8 cellular contexts compared by ENCODE assay signal in genomic region chr10:19638173-19638872, GRCh38.
DNase-seq lines count a peak whose midpoint lies in the region; ATAC-seq, FAIRE-seq and TF ChIP-seq lines count a peak whose summit lies in the region.
"Had no signal": no experiment of that assay in that cellular context is flagged by ENCODE, and none has a peak within 500 bp of the region (broad histone marks: within the 10 kb centered on the region; RNA-seq: fewer than 3 reads in every experiment).

No MANE protein-coding gene starts in this region.

- H3K4me3 ChIP-seq in astrocyte (ENCODE audit: insufficient read depth, low read depth, low read length) (peak overlapping the region; percentile 37), liver (ENCODE audit: low read depth in 1 of 3, low read length in 3 of 3) (peak overlapping the region; percentile 41 to 55 (median 49)), upper lobe of left lung (peak overlapping the region in 3 of 4 donors; percentile 21 to 39 (median 25))
- H3K4me3 ChIP-seq: cardiac muscle cell had no signal

- no peaks in the 10 kb centered on the region for H3K27me3 Mint-ChIP-seq in astrocyte (ENCODE audit: low read depth, unreplicated experiment)

- H3K27me3 ChIP-seq in astrocyte (ENCODE audit: insufficient read depth, low read length): no peaks in the 10 kb centered on the region
- no peaks in the 10 kb centered on the region for H3K27me3 ChIP-seq in liver (ENCODE audit: control insufficient read depth in 4 of 4, insufficient read depth in 4 of 4, low read length in 3 of 4)
- no peaks in the 10 kb centered on the region for H3K27me3 ChIP-seq in upper lobe of left lung
- H3K27me3 ChIP-seq: cardiac muscle cell had no signal

- no peaks in the 10 kb centered on the region for H3K9me3 ChIP-seq in astrocyte (ENCODE audit: insufficient read depth, low read depth, low read length)
- H3K9me3 ChIP-seq in liver (ENCODE audit: control insufficient read depth in 4 of 4, low read length in 3 of 4): no peaks in the 10 kb centered on the region
- H3K9me3 ChIP-seq in upper lobe of left lung: no peaks in the 10 kb centered on the region

- no peak for TF ChIP-seq EP300 in upper lobe of left lung (IDR thresholded peaks at IDR 0.05)

- peak; percentile 75 to 84 for DNase-seq in Kasumi-1 (lab: John Stamatoyannopoulos, UW)
- peak; percentile 93 for DNase-seq in astrocyte (ENCODE audit: low read depth)
- DNase-seq in upper lobe of left lung: peak in 1 of 2 donors; percentile 27
- DNase-seq in GM12892 (ENCODE audit: insufficient read length): no peak
- no peak for DNase-seq in activated CD4-positive, alpha-beta T cell treated with anti-CD3 and anti-CD28 coated beads, Interleukin-2, amount 50 U/mL, for 1 hour
- no peak for DNase-seq in activated CD4-positive, CD25-positive, alpha-beta regulatory T cell treated with anti-CD3 and anti-CD28 coated beads, Interleukin-2, amount 50 U/mL, for 72 hours

- H3K36me3 Mint-ChIP-seq in astrocyte (ENCODE audit: low read depth, unreplicated experiment): no peaks in the 10 kb centered on the region

- no peaks in the 10 kb centered on the region for H4K20me1 ChIP-seq in astrocyte (ENCODE audit: insufficient read depth, low read length)

- no peaks in the 10 kb centered on the region for H3K9me3 Mint-ChIP-seq in astrocyte (ENCODE audit: unreplicated experiment)

- peak overlapping the region; percentile 43 for H2AFZ ChIP-seq in astrocyte (ENCODE audit: low read depth, low read length)

- TF ChIP-seq CTCF in astrocyte (IDR thresholded peaks at IDR 0.05; ENCODE audit: insufficient read depth, low read depth, low read length) (no peak), liver (IDR thresholded peaks at IDR 0.05; ENCODE audit: low read depth, low read length, missing input control) (no peak), upper lobe of left lung (IDR thresholded peaks at IDR 0.05) (no peak)

- no peak overlapping the region for H3K9ac ChIP-seq in astrocyte (ENCODE audit: low read length)
- peak overlapping the region in 1 of 2 donors; percentile 7 for H3K9ac ChIP-seq in liver (ENCODE audit: low read depth in 1 of 2, low read length in 2 of 2)

- H3K27ac ChIP-seq in astrocyte (ENCODE audit: low read depth, low read length) (peak overlapping the region; percentile 32), liver (ENCODE audit: low read depth in 1 of 2, low read length in 2 of 2) (peak overlapping the region; percentile 26 to 42), upper lobe of left lung (peak overlapping the region; percentile 50 to 69 (median 58))
- H3K27ac ChIP-seq: cardiac muscle cell had no signal

- ATAC-seq in upper lobe of left lung (ENCODE audit: low FRiP score in 2 of 2): peak; percentile 81 to 94

- TF ChIP-seq POLR2A in upper lobe of left lung (IDR thresholded peaks at IDR 0.05) (no peak), GM12892 (IDR thresholded peaks at IDR 0.05; ENCODE audit: low read depth, low read length) (no peak)

- H3K4me1 ChIP-seq in astrocyte (ENCODE audit: insufficient read depth, low read length): no peaks in the 10 kb centered on the region
- peaks cover 4 to 12% (median 6%) of the 10 kb centered on the region in 4 donors for H3K4me1 ChIP-seq in liver (ENCODE audit: control insufficient read depth in 4 of 4, insufficient read depth in 4 of 4, low read length in 3 of 4)
- H3K4me1 ChIP-seq in upper lobe of left lung: peaks cover 0 to 11% (median 4%) of the 10 kb centered on the region in 4 donors

- H3K4me1 Mint-ChIP-seq in astrocyte (ENCODE audit: low read depth, unreplicated experiment): peaks cover 22% of the 10 kb centered on the region

- H3K4me2 ChIP-seq in astrocyte (ENCODE audit: low read length): peak overlapping the region; percentile 66

- H3K4me3 Mint-ChIP-seq in astrocyte (ENCODE audit: unreplicated experiment): no peak overlapping the region

- no peaks in the 10 kb centered on the region for H3K36me3 ChIP-seq in astrocyte (ENCODE audit: insufficient read depth, low read length)
- no peaks in the 10 kb centered on the region for H3K36me3 ChIP-seq in liver (ENCODE audit: control insufficient read depth in 4 of 4, insufficient read depth in 3 of 4, low read depth in 1 of 4, low read length in 3 of 4)
- no peaks in the 10 kb centered on the region for H3K36me3 ChIP-seq in upper lobe of left lung
- H3K36me3 ChIP-seq: cardiac muscle cell had no signal

- H3K27ac Mint-ChIP-seq in astrocyte (ENCODE audit: unreplicated experiment): peak overlapping the region; percentile 99

- peak; percentile 30 to 50 for TF ChIP-seq RAD21 in liver (IDR thresholded peaks at IDR 0.05)

- H3K79me2 ChIP-seq in astrocyte (ENCODE audit: insufficient read depth, low read length): no peaks in the 10 kb centered on the region

- FAIRE-seq in astrocyte (lab: Jason Lieb, UNC): peak; percentile 63
- no peak for FAIRE-seq in GM12892 (lab: Jason Lieb, UNC)

TF ChIP-seq in liver, 16 proteins besides CTCF, POLR2A, EP300 and RAD21:
- peak; percentile 79 to 82 for TF ChIP-seq HNF4A (conservative IDR thresholded peaks at IDR 0.05)
- TF ChIP-seq FOXA1 (IDR thresholded peaks at IDR 0.05): peak; percentile 21
- TF ChIP-seq ATF3 (IDR thresholded peaks at IDR 0.05): peak; percentile 59
- no peak for TF ChIP-seq MAX (IDR thresholded peaks at IDR 0.05)
- peak; percentile 99 for TF ChIP-seq NR2F2 (IDR thresholded peaks at IDR 0.05)
- peak; percentile 35 for TF ChIP-seq HNF4G (IDR thresholded peaks at IDR 0.05)
- peak; percentile 72 to 73 for TF ChIP-seq RXRA (IDR thresholded peaks at IDR 0.05)
- TF ChIP-seq SP1 (IDR thresholded peaks at IDR 0.05): peak; percentile 71
- peak; percentile 65 to 67 for TF ChIP-seq JUND (IDR thresholded peaks at IDR 0.05)
- TF ChIP-seq YY1 (IDR thresholded peaks at IDR 0.05): no peak

Comparison
In these comparisons a context has a peak if more than half of its experiments do, and no peak if none do; other contexts are left out.
1. DNase-seq: peak in Kasumi-1 (2 of 2) and astrocyte (single experiment); none in GM12892 (single experiment), activated CD4-positive, alpha-beta T cell treated with anti-CD3 and anti-CD28 coated beads, Interleukin-2, amount 50 U/mL, for 1 hour (single experiment) and activated CD4-positive, CD25-positive, alpha-beta regulatory T cell treated with anti-CD3 and anti-CD28 coated beads, Interleukin-2, amount 50 U/mL, for 72 hours (single experiment).
2. Peak in every context shown above with its lines, with median percentiles within 50 percentile points of each other: H3K27ac ChIP-seq and H3K4me3 ChIP-seq.